ENCODE assay signal across 22 cellular contexts in genomic region chr2:206780671-206781070, GRCh38. TPM values are rescaled to one million over a fixed set of nuclear protein-coding genes. Genes with fewer than 3 reads are reported as not detected.
"Had no signal": no experiment of that assay in that cellular context is flagged by ENCODE, and none has a peak within 500 bp of the region (broad histone marks: within the 10 kb centered on the region; RNA-seq: fewer than 3 reads in every experiment).

No MANE protein-coding gene starts in this region.

- H3K4me1 ChIP-seq: heart left ventricle, left lung, prostate gland, right atrium auricular region, sigmoid colon, stomach, thyroid gland, vagina had no signal

- H3K27me3 ChIP-seq: dorsolateral prefrontal cortex, heart left ventricle, hepatocyte, left lung, right atrium auricular region, sigmoid colon, stomach, thyroid gland, vagina had no signal

- H3K27ac ChIP-seq: dorsolateral prefrontal cortex, heart left ventricle, hepatocyte, left lung, prostate gland, right atrium auricular region, sigmoid colon, stomach, thyroid gland, vagina had no signal

- ATAC-seq: heart left ventricle; left cardiac atrium; stimulated activated effector memory CD8-positive, alpha-beta T cell treated with anti-CD3 and anti-CD28 coated beads, Interleukin-12 subunit alpha, Interleukin-12 subunit beta, amount 100 ng/mL, for 72 hours had no signal

- H3K4me2 ChIP-seq: hepatocyte had no signal

- H3K27ac Mint-ChIP-seq: nephron progenitor cell; stimulated activated effector memory CD8-positive, alpha-beta T cell treated with anti-CD3 and anti-CD28 coated beads, Interleukin-12 subunit alpha, Interleukin-12 subunit beta, amount 100 ng/mL, for 72 hours had no signal

- H3K9me3 ChIP-seq: prostate gland, thyroid gland, vagina had no signal

- H3K4me3 Mint-ChIP-seq: nephron progenitor cell; stimulated activated effector memory CD8-positive, alpha-beta T cell treated with anti-CD3 and anti-CD28 coated beads, Interleukin-12 subunit alpha, Interleukin-12 subunit beta, amount 100 ng/mL, for 72 hours had no signal

- H3K36me3 ChIP-seq: prostate gland had no signal

- H3K4me1 Mint-ChIP-seq: nephron progenitor cell had no signal

- H3K27me3 Mint-ChIP-seq: naive thymus-derived CD8-positive, alpha-beta T cell had no signal

- H2AFZ ChIP-seq: hepatocyte had no signal

- H3K4me3 ChIP-seq: dorsolateral prefrontal cortex, heart left ventricle, hepatocyte, left lung, prostate gland, right atrium auricular region, sigmoid colon, stomach, thyroid gland, vagina had no signal

- DNase-seq: dorsolateral prefrontal cortex; effector CD4-positive, alpha-beta T cell; heart left ventricle; left cardiac atrium; left lung; mesendoderm; naive thymus-derived CD8-positive, alpha-beta T cell; nephron progenitor cell; sigmoid colon; stimulated activated CD4-positive, alpha-beta T cell treated with anti-CD3 and anti-CD28 coated beads, Interleukin-2, amount 100 ng/mL, for 24 hours; stimulated activated CD4-positive, alpha-beta T cell treated with anti-CD3 and anti-CD28 coated beads, Interleukin-4, amount 100 ng/mL, for 24 hours; stimulated activated naive CD4-positive, alpha-beta T cell treated with Interleukin-2 at 50 U/mL for 16 hours; stomach; thyroid gland; trophoblast cell had no signal

RNA-seq across cellular contexts. Expression of gene MDH1B, which starts 15.5 kb away (rescaled TPM):
- total RNA-seq: lung microvascular endothelial cell, skeletal muscle tissue had no signal
